In genomic region chr11:32013603-32014002, GRCh38 we compare ENCODE assay signal across 25 cellular contexts.
"Had no signal": no experiment of that assay in that cellular context is flagged by ENCODE, and none has a peak within 500 bp of the region (broad histone marks: within the 10 kb centered on the region; RNA-seq: fewer than 3 reads in every experiment).

No MANE protein-coding gene starts in this region.

- H3K4me1 ChIP-seq: heart right ventricle, left ventricle myocardium inferior, pancreas, prostate gland, sigmoid colon, suprapubic skin, tibial artery, uterus had no signal

- H3K27me3 ChIP-seq: pancreas, uterus had no signal

- H2AFZ ChIP-seq: hepatocyte had no signal

- FAIRE-seq: pancreas, small intestine had no signal

- H3K36me3 ChIP-seq: heart right ventricle, left ventricle myocardium inferior, pancreas, prostate gland, sigmoid colon, suprapubic skin, thoracic aorta, tibial artery, uterus had no signal

- ATAC-seq: heart right ventricle; mucosa of descending colon; naive thymus-derived CD4-positive, alpha-beta T cell; pancreas; right cardiac atrium had no signal

- H3K4me3 ChIP-seq: heart right ventricle, hepatocyte, left ventricle myocardium inferior, lung, mucosa of descending colon, pancreas, prostate gland, sigmoid colon, suprapubic skin, thoracic aorta, tibial artery, uterus had no signal

- H3K27ac ChIP-seq: heart right ventricle, hepatocyte, left ventricle myocardium inferior, pancreas, prostate gland, sigmoid colon, suprapubic skin, thoracic aorta, tibial artery, uterus had no signal

- H3K79me2 ChIP-seq: hepatocyte had no signal

- H3K9me3 ChIP-seq: heart right ventricle, left ventricle myocardium inferior, mucosa of descending colon, pancreas, prostate gland, sigmoid colon, suprapubic skin, thoracic aorta, tibial artery, uterus had no signal

- H3K4me2 ChIP-seq: hepatocyte had no signal

- DNase-seq: heart right ventricle; islet precursor cell; left ventricle myocardium inferior; midbrain; mucosa of descending colon; naive thymus-derived CD4-positive, alpha-beta T cell; nucleus accumbens; pancreas; retina; right cardiac atrium; sigmoid colon; small intestine; stimulated activated CD4-positive, alpha-beta T cell treated with anti-CD3 and anti-CD28 coated beads, Interleukin-12 subunit alpha, Interleukin-12 subunit beta, amount 100 ng/mL, for 4 hours; stimulated activated CD4-positive, alpha-beta T cell treated with anti-CD3 and anti-CD28 coated beads, Interleukin-15, amount 100 ng/mL, for 24 hours; stimulated activated CD4-positive, alpha-beta T cell treated with anti-CD3 and anti-CD28 coated beads, Interleukin-2, amount 100 ng/mL, for 24 hours; stimulated activated CD4-positive, alpha-beta T cell treated with anti-CD3 and anti-CD28 coated beads, Interleukin-4, amount 100 ng/mL, for 1 hour; stimulated activated naive CD4-positive, alpha-beta T cell; tibial artery; trophoblast cell; uterus had no signal
